24 cellular contexts compared by ENCODE assay signal in genomic region chr1:4422496-4423289, GRCh38.
DNase-seq lines count a peak whose midpoint lies in the region; ATAC-seq and TF ChIP-seq lines count a peak whose summit lies in the region.
"Had no signal": no experiment of that assay in that cellular context is flagged by ENCODE, and none has a peak within 500 bp of the region (broad histone marks: within the 10 kb centered on the region; RNA-seq: fewer than 3 reads in every experiment).

No MANE protein-coding gene starts in this region.

- no peak overlapping the region for H3K27ac Mint-ChIP-seq in MCF 10A (ENCODE audit: low read depth, unreplicated experiment)
- H3K27ac Mint-ChIP-seq in brain: peak overlapping the region in 4 of 5 experiments; percentile 54 to 95 (median 80)
- H3K27ac Mint-ChIP-seq: activated CD4-positive, alpha-beta memory T cell treated with anti-CD3 and anti-CD28 coated beads for 36 hours; activated naive CD4-positive, alpha-beta T cell treated with anti-CD3 and anti-CD28 coated beads, Interleukin-2, amount 10 ng/mL, durations not matched to agents 7 days and 5 days; CD4-positive, CD25-positive, alpha-beta regulatory T cell; stimulated activated naive CD8-positive, alpha-beta T cell treated with anti-CD3 and anti-CD28 coated beads, Interleukin-15, Interleukin-2, amounts not matched to agents 100 ng/mL and 50 ng/mL, for 24 hours; T-helper 1 cell treated with Interleukin-12 subunit alpha and Interleukin-12 subunit beta and Interleukin-4 antibody, amounts not matched to agents 30 μg/mL and 1 μg/mL, for 36 hours had no signal

- H3K4me1 ChIP-seq in breast epithelium (no peaks in the 10 kb centered on the region), prostate gland (replicated peaks) (no peaks in the 10 kb centered on the region)
- H3K4me1 ChIP-seq: A549, esophagus squamous epithelium had no signal

- CTCF ChIA-PET in MCF 10A (lab: Yijun Ruan, JAX): interaction anchor here (0.6 kb wide), 1 partner anchor 382 kb away, joined by 3 read pairs; no protein-coding TSS in a partner anchor

- H3K9me3 ChIP-seq in breast epithelium (peaks cover 4 to 12% of the 10 kb centered on the region in 2 donors), prostate gland (no peaks in the 10 kb centered on the region)
- H3K9me3 ChIP-seq: A549, esophagus squamous epithelium had no signal

- H3K9me3 Mint-ChIP-seq in MCF 10A (ENCODE audit: unreplicated experiment) (peaks cover 42% of the 10 kb centered on the region), brain (peaks cover 16 to 58% (median 24%) of the 10 kb centered on the region in 5 experiments)

- WGBS in prostate gland: 64% methylated on average over 18 of the region's 18 CpGs

- no peak overlapping the region for H3K4me3 Mint-ChIP-seq in MCF 10A (ENCODE audit: unreplicated experiment)
- H3K4me3 Mint-ChIP-seq in brain: peak overlapping the region in 1 of 5 experiments; percentile 19
- H3K4me3 Mint-ChIP-seq: activated CD4-positive, alpha-beta memory T cell treated with anti-CD3 and anti-CD28 coated beads for 36 hours; activated naive CD4-positive, alpha-beta T cell treated with anti-CD3 and anti-CD28 coated beads, Interleukin-2, amount 10 ng/mL, durations not matched to agents 7 days and 5 days; CD4-positive, CD25-positive, alpha-beta regulatory T cell; stimulated activated naive CD8-positive, alpha-beta T cell treated with anti-CD3 and anti-CD28 coated beads, Interleukin-15, Interleukin-2, amounts not matched to agents 100 ng/mL and 50 ng/mL, for 24 hours; T-helper 1 cell treated with Interleukin-12 subunit alpha and Interleukin-12 subunit beta and Interleukin-4 antibody, amounts not matched to agents 30 μg/mL and 1 μg/mL, for 36 hours had no signal

- POLR2A ChIA-PET in MCF 10A (lab: Yijun Ruan, JAX): no interaction called here

- TF ChIP-seq CTCF in breast epithelium (IDR thresholded peaks at IDR 0.05) (no peak), MCF 10A (IDR thresholded peaks at IDR 0.05; ENCODE audit: unreplicated experiment) (no peak), brain (conservative IDR thresholded peaks at IDR 0.05) (peak in 1 of 2 experiments; percentile 31), prostate gland (IDR thresholded peaks at IDR 0.05) (no peak)

- DNase-seq in breast epithelium (ENCODE audit: low spot score in 2 of 2) (peak in 1 of 2 donors; percentile 48), MCF 10A (ENCODE audit: unreplicated experiment) (no peak), mesenteric fat pad (ENCODE audit: low spot score) (peak; percentile 72), prostate gland (ENCODE audit: low spot score) (no peak), NCI-H510A (lab: John Stamatoyannopoulos, UW) (no peak)
- DNase-seq: activated CD4-positive, alpha-beta memory T cell treated with anti-CD3 and anti-CD28 coated beads for 36 hours; activated naive CD4-positive, alpha-beta T cell treated with anti-CD3 and anti-CD28 coated beads, Interleukin-2, amount 10 ng/mL, durations not matched to agents 7 days and 5 days; CD4-positive, CD25-positive, alpha-beta regulatory T cell; cerebellar nuclear complex; DMS79; effector memory CD4-positive, alpha-beta T cell; esophagus squamous epithelium; left ventricle myocardium superior; NCI-H1092 treated with DMSO at 0.1 percent for 48 hours; NCI-H524 treated with DMSO at 0.1 percent for 48 hours; OCI-M1; SHP77 treated with DMSO at 0.1 percent for 48 hours; stimulated activated CD4-positive, alpha-beta T cell treated with anti-CD3 and anti-CD28 coated beads, Interleukin-2, amount 100 ng/mL, for 24 hours had no signal

- ATAC-seq in HG03039 (IDR thresholded peaks at IDR 0.05; ENCODE audit: unreplicated experiment) (no peak), GM19324 (IDR thresholded peaks at IDR 0.05; ENCODE audit: low FRiP score, unreplicated experiment) (no peak)
- ATAC-seq: A549, left ventricle myocardium superior had no signal

- H3K27me3 ChIP-seq in breast epithelium (no peaks in the 10 kb centered on the region), prostate gland (replicated peaks; ENCODE audit: insufficient read depth) (no peaks in the 10 kb centered on the region)

- BruUV-seq in MCF 10A (replicated peaks; lab: Mats Ljungman, UMichigan): no TSS peak

- H3K27ac ChIP-seq in breast epithelium (peak overlapping the region; percentile 37 to 79), prostate gland (no peak overlapping the region)
- H3K27ac ChIP-seq: A549, esophagus squamous epithelium had no signal

- H3K36me3 ChIP-seq in breast epithelium (no peaks in the 10 kb centered on the region), prostate gland (no peaks in the 10 kb centered on the region)
- H3K36me3 ChIP-seq: esophagus squamous epithelium had no signal

- intact Hi-C loops in breast epithelium (cut with DNase I; ENCODE audit: low total_unique reads): no loop called here
- intact Hi-C loops in MCF 10A (cut with micrococcal nuclease): no loop called here
- intact Hi-C loops in prostate gland (cut with DNase I): no loop called here

- TF ChIP-seq POLR2A in breast epithelium (IDR thresholded peaks at IDR 0.05) (no peak), prostate gland (IDR thresholded peaks at IDR 0.05) (no peak)

- H3K4me3 ChIP-seq in breast epithelium (no peak overlapping the region), prostate gland (no peak overlapping the region)
- H3K4me3 ChIP-seq: A549, esophagus squamous epithelium had no signal

- H3K4me1 Mint-ChIP-seq in MCF 10A (ENCODE audit: insufficient read depth, unreplicated experiment) (no peaks in the 10 kb centered on the region), brain (peaks cover 55% of the 10 kb centered on the region)
- H3K4me1 Mint-ChIP-seq: activated naive CD4-positive, alpha-beta T cell treated with anti-CD3 and anti-CD28 coated beads, Interleukin-2, amount 10 ng/mL, durations not matched to agents 7 days and 5 days; CD4-positive, CD25-positive, alpha-beta regulatory T cell had no signal

- no peaks in the 10 kb centered on the region for H3K36me3 Mint-ChIP-seq in MCF 10A (ENCODE audit: insufficient read depth, unreplicated experiment)
- no peaks in the 10 kb centered on the region for H3K36me3 Mint-ChIP-seq in brain
- H3K36me3 Mint-ChIP-seq: activated naive CD4-positive, alpha-beta T cell treated with anti-CD3 and anti-CD28 coated beads, Interleukin-2, amount 10 ng/mL, durations not matched to agents 7 days and 5 days; CD4-positive, CD25-positive, alpha-beta regulatory T cell had no signal

- no peaks in the 10 kb centered on the region for H3K27me3 Mint-ChIP-seq in MCF 10A (ENCODE audit: insufficient read depth, unreplicated experiment)
- peaks cover 6% of the 10 kb centered on the region for H3K27me3 Mint-ChIP-seq in brain
- H3K27me3 Mint-ChIP-seq: activated naive CD4-positive, alpha-beta T cell treated with anti-CD3 and anti-CD28 coated beads, Interleukin-2, amount 10 ng/mL, durations not matched to agents 7 days and 5 days had no signal

Comparison
In these comparisons a context has a peak if more than half of its experiments do, and no peak if none do; other contexts are left out.
1. H3K27ac ChIP-seq: peak in breast epithelium (2 of 2); none in prostate gland (0 of 2).